Comparison of ENCODE assay signal across 30 cellular contexts in genomic region chr1:205465392-205465791, GRCh38. TPM values are rescaled to one million over a fixed set of nuclear protein-coding genes. Genes with fewer than 3 reads are reported as not detected.
"Had no signal": no experiment of that assay in that cellular context is flagged by ENCODE, and none has a peak within 500 bp of the region (broad histone marks: within the 10 kb centered on the region; RNA-seq: fewer than 3 reads in every experiment).

No MANE protein-coding gene starts in this region.

- H3K36me3 ChIP-seq: colonic mucosa, esophagus squamous epithelium, gastrocnemius medialis, heart right ventricle, left lung, lower lobe of right lung had no signal

- H3K4me1 ChIP-seq: colonic mucosa, esophagus squamous epithelium, gastrocnemius medialis, left lung, lower lobe of right lung had no signal

- H3K4me3 ChIP-seq: colonic mucosa, esophagus squamous epithelium, gastrocnemius medialis, heart right ventricle, left lung, lower lobe of right lung had no signal

- H3K27ac ChIP-seq: colonic mucosa, epithelial cell of prostate, esophagus squamous epithelium, gastrocnemius medialis, heart right ventricle, left lung, lower lobe of right lung had no signal

- ATAC-seq: effector memory CD8-positive, alpha-beta T cell; esophagus mucosa; gastrocnemius medialis; heart right ventricle; left cardiac atrium; left lung; left ventricle myocardium superior; lower lobe of right lung; naive thymus-derived CD4-positive, alpha-beta T cell had no signal

- FAIRE-seq: endometrium, islet of Langerhans, keratinocyte had no signal

- H3K9me3 ChIP-seq: colonic mucosa, esophagus squamous epithelium, gastrocnemius medialis, heart right ventricle, left lung, lower lobe of right lung had no signal

- H3K27me3 ChIP-seq: colonic mucosa had no signal

- DNase-seq: colonic mucosa; cortex of kidney; effector CD8-positive, alpha-beta T cell; effector memory CD8-positive, alpha-beta T cell; endodermal cell; erythroblast; esophagus squamous epithelium; foreskin fibroblast; foreskin melanocyte; gastrocnemius medialis; glutamatergic neuron; head of caudate nucleus; heart right ventricle; hippocampal formation; left cardiac atrium; left lung; left ventricle myocardium superior; lower lobe of right lung; mesenchymal stem cell; midbrain; naive thymus-derived CD4-positive, alpha-beta T cell had no signal

RNA-seq across cellular contexts. Expression of gene BLACAT1, which starts 9.5 kb away (rescaled TPM):
- total RNA-seq: gastrocnemius medialis, glomerular endothelial cell, left ventricle myocardium superior, lung microvascular endothelial cell, mononuclear cell had no signal
- polyA plus RNA-seq: heart right ventricle had no signal

RNA-seq across cellular contexts. Expression of gene LEMD1, which starts 43.5 kb away (rescaled TPM):
- total RNA-seq: gastrocnemius medialis, glomerular endothelial cell, heart right ventricle, left cardiac atrium, left ventricle myocardium superior, lower leg skin, lower lobe of right lung, lung microvascular endothelial cell had no signal
- polyA plus RNA-seq: heart right ventricle; naive thymus-derived CD4-positive, alpha-beta T cell had no signal
